ENCODE assay signal across 22 cellular contexts in genomic region chr7:68964060-68964459, GRCh38.
DNase-seq lines count a peak whose midpoint lies in the region; ATAC-seq, FAIRE-seq and TF ChIP-seq lines count a peak whose summit lies in the region.
"Had no signal": no experiment of that assay in that cellular context is flagged by ENCODE, and none has a peak within 500 bp of the region (broad histone marks: within the 10 kb centered on the region; RNA-seq: fewer than 3 reads in every experiment).

No MANE protein-coding gene starts in this region.

- no peak for TF ChIP-seq EP300 in K562 (IDR thresholded peaks at IDR 0.05; ENCODE audit: low read length)

- no peak for TF ChIP-seq POLR2A in K562 (conservative IDR thresholded peaks at IDR 0.05)

- CTCF ChIA-PET in K562 (lab: Yijun Ruan, JAX; ENCODE audit: low intra/inter-chr PET ratio), result no interaction called here

- H3K27ac ChIP-seq in K562 (ENCODE audit: extremely low read depth, low read depth, low read length), result no peak overlapping the region
- H3K27ac ChIP-seq: coronary artery had no signal

- no peaks in the 10 kb centered on the region for H3K9me1 ChIP-seq in K562 (ENCODE audit: control insufficient read depth, insufficient read depth, low read length)

- ATAC-seq in K562 (no peak), HG02840 (IDR thresholded peaks at IDR 0.05; ENCODE audit: low FRiP score, unreplicated experiment) (no peak)
- ATAC-seq in activated CD4-positive, CD25-positive, alpha-beta regulatory T cell treated with anti-CD3 and anti-CD28 coated beads, Interleukin-2, amount 50 U/mL, for 24 hours, result no peak
- ATAC-seq: activated T-helper 17 cell treated with anti-CD3 and anti-CD28 coated beads, Interleukin-2, amount 50 U/mL, for 72 hours; natural killer cell treated with Interleukin-12 subunit alpha and Interleukin-12 subunit beta and Interleukin-15 and Interleukin-18, amount 100 ng/mL, for 72 hours had no signal

- TF ChIP-seq CTCF in K562 (IDR thresholded peaks at IDR 0.05 in 2 of 3, conservative IDR thresholded peaks at IDR 0.05 in 1 of 3; ENCODE audit: insufficient read depth in 2 of 3, low read depth in 1 of 3, low read length in 3 of 3), result no peak

- no peak overlapping the region for H2AFZ ChIP-seq in K562 (ENCODE audit: low read depth, low read length)

- no peaks in the 10 kb centered on the region for H4K20me1 ChIP-seq in K562 (replicated peaks; ENCODE audit: control insufficient read depth, insufficient read depth, low read length)

- in situ Hi-C loops in K562 (cut with MboI), result no loop called here

- H3K4me2 ChIP-seq in K562 (ENCODE audit: insufficient read depth, low read length), result no peak overlapping the region

- no peaks in the 10 kb centered on the region for H3K36me3 ChIP-seq in K562 (ENCODE audit: control insufficient read depth, insufficient read depth, low read length)
- H3K36me3 ChIP-seq: BE2C had no signal

- no peaks in the 10 kb centered on the region for H3K9me3 ChIP-seq in K562 (replicated peaks; ENCODE audit: control insufficient read depth, insufficient read depth, low read depth, low read length)
- H3K9me3 ChIP-seq: BE2C had no signal

- POLR2A ChIA-PET in K562 (lab: Yijun Ruan, JAX), result no interaction called here

- FAIRE-seq in K562 (lab: Jason Lieb, UNC), result no peak
- FAIRE-seq: small intestine had no signal

- no peak overlapping the region for H3K4me3 ChIP-seq in K562
- H3K4me3 ChIP-seq in skeletal muscle cell (ENCODE audit: low read depth, low read length), result no peak overlapping the region
- H3K4me3 ChIP-seq: coronary artery had no signal

- intact Hi-C loops in K562 (cut with micrococcal nuclease), result no loop called here
- intact Hi-C loops in posterior vena cava (cut with DNase I), result no loop called here

- H3K9ac ChIP-seq in K562 (ENCODE audit: insufficient read depth in 1 of 2, low read depth in 2 of 2, low read length in 2 of 2), result no peak overlapping the region

- no peaks in the 10 kb centered on the region for H3K79me2 ChIP-seq in K562 (ENCODE audit: control insufficient read depth, insufficient read depth, low read length)

- no peaks in the 10 kb centered on the region for H3K27me3 ChIP-seq in K562 (ENCODE audit: control insufficient read depth in 2 of 2, insufficient read depth in 2 of 2, low read length in 2 of 2)
- H3K27me3 ChIP-seq: BE2C had no signal

- DNase-seq in EH (ENCODE audit: low read depth), result peak; percentile 64
- DNase-seq in NCI-H82 (lab: John Stamatoyannopoulos, UW), result peak; percentile 91
- DNase-seq in K562 (ENCODE audit: extremely low read depth in 1 of 4, low spot score in 3 of 4), result no peak
- peak; percentile 3 for DNase-seq in skeletal muscle cell (ENCODE audit: low read depth)
- DNase-seq in AG08396 (ENCODE audit: low spot score), result no peak
- DNase-seq in posterior vena cava (ENCODE audit: low spot score), result no peak
- DNase-seq: activated CD4-positive, alpha-beta T cell treated with anti-CD3 and anti-CD28 coated beads for 48 hours; BE2C; COR-L47; KG1; left cardiac atrium; NCI-H1048; NCI-H2081; NCI-H446; posterior cingulate gyrus; small intestine; stimulated activated CD4-positive, alpha-beta T cell treated with anti-CD3 and anti-CD28 coated beads, Interleukin-4, amount 100 ng/mL, for 1 hour had no signal

- no peaks in the 10 kb centered on the region for H3K4me1 ChIP-seq in K562 (replicated peaks in 1 of 2; ENCODE audit: control insufficient read depth in 2 of 2, insufficient read depth in 2 of 2, low read length in 2 of 2)

- TF ChIP-seq RAD21 in K562 (CRISPR knock-in tag; conservative IDR thresholded peaks at IDR 0.05 in 1 of 2, IDR thresholded peaks at IDR 0.05 in 1 of 2), result no peak

- BruUV-seq in K562 (replicated peaks; lab: Mats Ljungman, UMichigan), result no TSS peak

TF ChIP-seq in K562, 482 proteins besides CTCF, POLR2A, EP300 and RAD21:
- TF ChIP-seq SRSF7 (optimal IDR thresholded peaks at IDR 0.05; ENCODE audit: low read depth, low read length) (no peak), SPI1 (IDR thresholded peaks at IDR 0.05; ENCODE audit: borderline replicate concordance, low read depth, low read length) (peak; percentile 57; the same call in 1 of the 2 replicates)
TF ChIP-seq in K562: peak in this region for 1.

Comparison
In these comparisons a context has a peak if more than half of its experiments do, and no peak if none do; other contexts are left out.
1. DNase-seq: peak in EH (single experiment), NCI-H82 (single experiment) and skeletal muscle cell (single experiment); none in K562 (0 of 4), AG08396 (single experiment) and posterior vena cava (single experiment).